6 cellular contexts compared by ENCODE assay signal in genomic region chr1:46662919-46663318, GRCh38. TPM values are rescaled to one million over a fixed set of nuclear protein-coding genes. Genes with fewer than 3 reads are reported as not detected.
"Had no signal": no experiment of that assay in that cellular context is flagged by ENCODE, and none has a peak within 500 bp of the region (broad histone marks: within the 10 kb centered on the region; RNA-seq: fewer than 3 reads in every experiment).

No MANE protein-coding gene starts in this region.

RNA-seq across cellular contexts. Expression of gene TEX38, which starts 8.7 kb away (rescaled TPM):
- total RNA-seq: GM23248, GM23338, H1, H4, H7, H9 had no signal
- polyA plus RNA-seq: GM23338 had no signal
